ENCODE assay signal across 15 cellular contexts in genomic region chr1:111148376-111148881, GRCh38. TPM values are rescaled to one million over a fixed set of nuclear protein-coding genes. Genes with fewer than 3 reads are reported as not detected.
DNase-seq lines count a peak whose midpoint lies in the region; ATAC-seq, FAIRE-seq and TF ChIP-seq lines count a peak whose summit lies in the region.
"Had no signal": no experiment of that assay in that cellular context is flagged by ENCODE, and none has a peak within 500 bp of the region (broad histone marks: within the 10 kb centered on the region; RNA-seq: fewer than 3 reads in every experiment).

No MANE protein-coding gene starts in this region.

- H3K27ac Mint-ChIP-seq in effector memory CD8-positive, alpha-beta T cell, result peak overlapping the region; percentile 35 to 57

- no peak for TF ChIP-seq POLR2A in GM18505 (IDR thresholded peaks at IDR 0.05; ENCODE audit: borderline replicate concordance, extremely low read depth, insufficient read depth, insufficient read length)

- H3K9me3 Mint-ChIP-seq in effector memory CD8-positive, alpha-beta T cell, result no peaks in the 10 kb centered on the region

- no peak for FAIRE-seq in HTR-8/SVneo (lab: Jason Lieb, UNC)
- FAIRE-seq: D721Med had no signal

- ATAC-seq in GM18505 (IDR thresholded peaks at IDR 0.05; ENCODE audit: unreplicated experiment), result peak; percentile 67
- peak; percentile 51 for ATAC-seq in GM21360 (IDR thresholded peaks at IDR 0.05; ENCODE audit: unreplicated experiment)
- ATAC-seq in HG03342 (IDR thresholded peaks at IDR 0.05; ENCODE audit: unreplicated experiment), result peak; percentile 70
- ATAC-seq in effector memory CD8-positive, alpha-beta T cell (replicated peaks), result no peak
- no peak for ATAC-seq in esophagus mucosa
- ATAC-seq: SK-N-SH treated with all-trans-retinoic acid at 6 μM for 48 hours had no signal

- H3K27me3 Mint-ChIP-seq in effector memory CD8-positive, alpha-beta T cell, result no peaks in the 10 kb centered on the region

- H3K4me1 Mint-ChIP-seq in effector memory CD8-positive, alpha-beta T cell (ENCODE audit: low read depth in 2 of 2), result peaks cover 39 to 63% of the 10 kb centered on the region in 2 donors

- peaks cover 51% of the 10 kb centered on the region for H3K36me3 Mint-ChIP-seq in effector memory CD8-positive, alpha-beta T cell (ENCODE audit: insufficient read depth)

- DNase-seq in effector memory CD8-positive, alpha-beta T cell, result no peak
- DNase-seq in UCSD-AML1 (lab: John Stamatoyannopoulos, UW; ENCODE audit: unreplicated experiment) (no peak), NCI-H345 (lab: John Stamatoyannopoulos, UW) (no peak), HTR-8/SVneo (ENCODE audit: insufficient read length, low spot score) (no peak)
- DNase-seq: activated effector memory CD4-positive, alpha-beta T cell treated with anti-CD3 and anti-CD28 coated beads, Interleukin-2, amount 50 U/mL, for 16 hours; colonic mucosa; GF-D8; NCI-H2081 treated with DMSO at 0.1 percent for 48 hours; NCI-H774 had no signal

- no peak overlapping the region for H3K4me3 Mint-ChIP-seq in effector memory CD8-positive, alpha-beta T cell

RNA-seq across cellular contexts. Expression of gene CEPT1, which starts 8.4 kb away (rescaled TPM):
- total RNA-seq in esophagus mucosa, result 23.3 TPM

RNA-seq across cellular contexts. Expression of gene DRAM2, which starts 8.5 kb away (rescaled TPM):
- total RNA-seq in esophagus mucosa, result 22.0 TPM

RNA-seq across cellular contexts. Expression of gene DENND2D, which starts 52.0 kb away (rescaled TPM):
- 47.5 TPM for total RNA-seq in esophagus mucosa

Comparison
In these comparisons a context has a peak if more than half of its experiments do, and no peak if none do; other contexts are left out.
1. ATAC-seq: peak in GM18505 (single experiment), GM21360 (single experiment) and HG03342 (single experiment); none in effector memory CD8-positive, alpha-beta T cell (single experiment) and esophagus mucosa (single experiment).